In the genomic region with DNA sequence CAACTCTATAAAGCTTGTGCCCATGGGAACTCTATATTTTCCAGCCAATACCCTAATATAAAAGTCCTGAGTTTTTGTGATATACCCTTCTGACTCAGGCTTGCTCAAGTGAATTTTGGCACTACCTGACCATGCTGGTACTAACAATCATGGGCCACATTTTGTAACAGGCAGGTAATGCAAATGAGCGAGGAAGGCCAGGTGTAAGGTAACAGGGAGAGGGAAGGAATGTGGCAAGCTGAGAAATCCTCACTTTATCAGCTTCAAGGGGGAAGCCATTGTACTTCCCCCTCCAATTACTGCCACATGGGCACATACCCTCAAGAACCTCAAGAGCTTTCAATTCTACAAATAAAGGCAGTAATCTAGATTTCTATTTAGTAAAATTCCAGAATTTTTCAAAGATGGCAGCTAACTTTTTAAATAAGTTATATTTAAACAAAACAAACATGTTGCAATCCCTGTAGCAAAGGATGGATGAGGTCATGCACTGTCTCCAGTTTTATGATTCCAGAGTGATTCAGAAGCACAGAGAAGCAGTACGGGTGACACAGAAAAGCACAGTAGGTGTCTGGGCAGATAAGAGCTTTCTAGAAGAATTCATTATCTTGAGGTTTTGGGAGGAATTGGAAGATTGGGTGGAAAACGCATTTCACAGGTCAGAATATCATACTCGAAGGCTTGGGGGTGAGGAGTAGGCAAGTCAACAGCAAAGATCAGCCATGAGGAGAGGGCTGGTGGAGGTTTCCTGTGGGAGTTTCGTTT, we compare ENCODE assay signal across 7 cellular contexts.
A peak's percentile ranks its signal among the peaks of the same experiment; 100 is the strongest.
DNase-seq lines count a peak whose midpoint lies in the region; ATAC-seq and TF ChIP-seq lines count a peak whose summit lies in the region.

No MANE protein-coding gene starts in this region.

- H3K36me3 Mint-ChIP-seq in HFFc6 (ENCODE audit: low read depth) = peaks cover 22% of the 10 kb centered on the region
- H3K36me3 Mint-ChIP-seq in T-helper 17 cell (ENCODE audit: low read depth) = peaks cover 2% of the 10 kb centered on the region

- H3K27ac Mint-ChIP-seq in HFFc6 = peak overlapping the region; percentile 96
- peak overlapping the region; percentile 94 for H3K27ac Mint-ChIP-seq in T-helper 17 cell

- peak; percentile 93 for DNase-seq in HFFc6
- no peak for DNase-seq in T-helper 17 cell
- DNase-seq in fibroblast of the conjunctiva (ENCODE audit: low read depth) = peak; percentile 52
- DNase-seq in stimulated activated naive CD8-positive, alpha-beta T cell treated with anti-CD3 and anti-CD28 coated beads, Interleukin-15, Interleukin-2, amounts not matched to agents 100 U/mL and 50 U/mL, for 24 hours = peak; percentile 40
- DNase-seq in NCI-H2081 (lab: John Stamatoyannopoulos, UW) = no peak

- peaks cover 69% of the 10 kb centered on the region for H3K4me1 Mint-ChIP-seq in HFFc6 (ENCODE audit: low read depth)
- H3K4me1 Mint-ChIP-seq in T-helper 17 cell = peaks cover 44% of the 10 kb centered on the region

- no peaks in the 10 kb centered on the region for H3K9me3 ChIP-seq in T-helper 17 cell (ENCODE audit: control insufficient read depth, low read length, poor library complexity, severe bottlenecking)

- TF ChIP-seq POLR2A in GM18505 (IDR thresholded peaks at IDR 0.05; ENCODE audit: borderline replicate concordance, extremely low read depth, insufficient read depth, insufficient read length) = no peak

- H3K4me3 Mint-ChIP-seq in HFFc6 (peak overlapping the region; percentile 86), T-helper 17 cell (peak overlapping the region; percentile 63)

- peaks cover 16% of the 10 kb centered on the region for H3K9me3 Mint-ChIP-seq in HFFc6

- no peak for TF ChIP-seq CTCF in HFFc6 (IDR thresholded peaks at IDR 0.05)

- ATAC-seq in T-helper 17 cell (no peak), GM18505 (IDR thresholded peaks at IDR 0.05; ENCODE audit: unreplicated experiment) (no peak), HG03469 (IDR thresholded peaks at IDR 0.05; ENCODE audit: unreplicated experiment) (no peak)
- ATAC-seq in stimulated activated naive CD8-positive, alpha-beta T cell treated with anti-CD3 and anti-CD28 coated beads, Interleukin-15, Interleukin-2, amounts not matched to agents 100 U/mL and 50 U/mL, for 24 hours = peak; percentile 70

- H3K27me3 Mint-ChIP-seq in HFFc6 (ENCODE audit: insufficient read depth) (no peaks in the 10 kb centered on the region), T-helper 17 cell (no peaks in the 10 kb centered on the region)

Comparison
In these comparisons a context has a peak if more than half of its experiments do, and no peak if none do; other contexts are left out.
1. DNase-seq: peak in HFFc6 (single experiment), fibroblast of the conjunctiva (single experiment) and stimulated activated naive CD8-positive, alpha-beta T cell treated with anti-CD3 and anti-CD28 coated beads, Interleukin-15, Interleukin-2, amounts not matched to agents 100 U/mL and 50 U/mL, for 24 hours (single experiment); none in T-helper 17 cell (0 of 3) and NCI-H2081 (0 of 2).